In the genomic region with DNA sequence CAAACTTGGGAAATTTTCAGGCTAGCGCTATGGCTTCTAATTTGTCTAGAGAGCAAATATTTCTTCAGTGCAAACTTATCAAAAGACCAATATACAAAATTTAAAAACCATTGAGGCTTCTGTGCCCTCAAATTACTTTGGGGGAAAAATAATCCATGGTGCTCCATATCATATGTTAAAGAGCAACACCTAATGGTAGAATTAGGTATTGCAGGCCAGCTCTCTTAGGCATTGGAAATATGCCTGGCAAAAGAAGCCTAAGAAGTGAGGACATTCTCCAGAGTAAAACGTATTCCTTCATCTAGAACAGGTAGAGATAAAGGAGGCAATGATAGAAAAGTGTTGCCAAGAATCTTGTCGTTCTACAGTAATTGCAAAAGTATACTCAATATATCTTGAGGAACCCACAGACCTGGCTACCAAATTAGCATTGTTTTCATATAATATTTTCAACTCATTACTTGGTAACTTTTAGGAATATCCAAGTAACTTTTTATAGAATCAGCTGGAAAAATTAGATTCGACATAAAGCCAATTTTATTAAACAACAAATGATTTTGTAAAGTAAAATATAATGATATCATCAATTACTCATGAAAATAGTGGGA, we compare ENCODE assay signal across 7 cellular contexts.
A peak's percentile ranks its signal among the peaks of the same experiment; 100 is the strongest.
DNase-seq lines count a peak whose midpoint lies in the region; ATAC-seq, FAIRE-seq and TF ChIP-seq lines count a peak whose summit lies in the region.

No MANE protein-coding gene starts in this region.

- peak; percentile 60 for TF ChIP-seq CTCF in bronchial epithelial cell (IDR thresholded peaks at IDR 0.05; ENCODE audit: insufficient read depth, low read length, severe bottlenecking)
- TF ChIP-seq CTCF in neural cell (IDR thresholded peaks at IDR 0.05; ENCODE audit: poor library complexity, severe bottlenecking) = peak; percentile 56

- no peak overlapping the region for H3K4me2 ChIP-seq in neural cell (ENCODE audit: low read length)

- no peaks in the 10 kb centered on the region for H3K9me3 ChIP-seq in neural cell (ENCODE audit: low read length)

- FAIRE-seq in bronchial epithelial cell (lab: Jason Lieb, UNC) = no peak

- H2AFZ ChIP-seq in neural cell (ENCODE audit: low read depth, low read length) = no peak overlapping the region

- TF ChIP-seq EP300 in Ishikawa (IDR thresholded peaks at IDR 0.05; ENCODE audit: borderline replicate concordance) (no peak), neural cell (conservative IDR thresholded peaks at IDR 0.05; ENCODE audit: poor library complexity, severe bottlenecking) (no peak)

- H3K27ac ChIP-seq in neural cell (ENCODE audit: low read length) = no peak overlapping the region

- peak; percentile 44 for TF ChIP-seq RAD21 in Ishikawa (IDR thresholded peaks at IDR 0.05; ENCODE audit: low read depth)
- peak; percentile 43 for TF ChIP-seq RAD21 in neural cell (conservative IDR thresholded peaks at IDR 0.05)

- H3K79me2 ChIP-seq in neural cell (replicated peaks; ENCODE audit: insufficient read depth, low read length) = no peaks in the 10 kb centered on the region

- no peaks in the 10 kb centered on the region for H3K27me3 ChIP-seq in bronchial epithelial cell (ENCODE audit: control insufficient read depth, insufficient read depth, low read length)
- no peaks in the 10 kb centered on the region for H3K27me3 ChIP-seq in neural cell (ENCODE audit: insufficient read depth, low read depth, low read length)

- H4K20me1 ChIP-seq in neural cell (ENCODE audit: insufficient read depth) = no peaks in the 10 kb centered on the region

- DNase-seq in GM03348 (ENCODE audit: low spot score) (peak; percentile 16), bronchial epithelial cell (ENCODE audit: low read depth) (peak; percentile 38), NCI-H510A (lab: John Stamatoyannopoulos, UW) (no peak), hepatic stellate cell (ENCODE audit: low spot score) (no peak)

- no peak overlapping the region for H3K9ac ChIP-seq in neural cell (ENCODE audit: low read length)

- H3K4me3 ChIP-seq in bronchial epithelial cell (ENCODE audit: low read depth, low read length) (no peak overlapping the region), neural cell (ENCODE audit: low read length) (no peak overlapping the region)

- no peak for ATAC-seq in GM19023 (IDR thresholded peaks at IDR 0.05; ENCODE audit: unreplicated experiment)

- H3F3A ChIP-seq in neural cell (ENCODE audit: insufficient read depth, low read length, poor library complexity, severe bottlenecking) = no peaks in the 10 kb centered on the region

- no peaks in the 10 kb centered on the region for H3K9me2 ChIP-seq in neural cell (ENCODE audit: insufficient read depth, low read length)

- no peaks in the 10 kb centered on the region for H3K36me3 ChIP-seq in bronchial epithelial cell (ENCODE audit: control insufficient read depth, insufficient read depth, low read length)
- H3K36me3 ChIP-seq in neural cell (ENCODE audit: insufficient read depth, low read length) = no peaks in the 10 kb centered on the region

TF ChIP-seq in Ishikawa, 13 proteins besides CTCF, POLR2A, EP300 and RAD21:
- TF ChIP-seq, protein P1, sequence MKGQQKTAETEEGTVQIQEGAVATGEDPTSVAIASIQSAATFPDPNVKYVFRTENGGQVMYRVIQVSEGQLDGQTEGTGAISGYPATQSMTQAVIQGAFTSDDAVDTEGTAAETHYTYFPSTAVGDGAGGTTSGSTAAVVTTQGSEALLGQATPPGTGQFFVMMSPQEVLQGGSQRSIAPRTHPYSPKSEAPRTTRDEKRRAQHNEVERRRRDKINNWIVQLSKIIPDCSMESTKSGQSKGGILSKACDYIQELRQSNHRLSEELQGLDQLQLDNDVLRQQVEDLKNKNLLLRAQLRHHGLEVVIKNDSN (IDR thresholded peaks at IDR 0.05) = no peak
TF ChIP-seq in Ishikawa: peak in this region for 0.

TF ChIP-seq in neural cell, 6 proteins besides CTCF, POLR2A, EP300 and RAD21:
- TF ChIP-seq TAF1 (IDR thresholded peaks at IDR 0.05; ENCODE audit: low read depth) (no peak), MXI1 (conservative IDR thresholded peaks at IDR 0.05; ENCODE audit: poor library complexity, severe bottlenecking) (no peak), EZH2 (IDR thresholded peaks at IDR 0.05; ENCODE audit: borderline replicate concordance, insufficient read depth, low read length, poor library complexity, severe bottlenecking) (no peak), SMC3 (conservative IDR thresholded peaks at IDR 0.05; ENCODE audit: poor library complexity) (no peak), POLR2AphosphoS5 (IDR thresholded peaks at IDR 0.05) (no peak)
- TF ChIP-seq, protein P2, sequence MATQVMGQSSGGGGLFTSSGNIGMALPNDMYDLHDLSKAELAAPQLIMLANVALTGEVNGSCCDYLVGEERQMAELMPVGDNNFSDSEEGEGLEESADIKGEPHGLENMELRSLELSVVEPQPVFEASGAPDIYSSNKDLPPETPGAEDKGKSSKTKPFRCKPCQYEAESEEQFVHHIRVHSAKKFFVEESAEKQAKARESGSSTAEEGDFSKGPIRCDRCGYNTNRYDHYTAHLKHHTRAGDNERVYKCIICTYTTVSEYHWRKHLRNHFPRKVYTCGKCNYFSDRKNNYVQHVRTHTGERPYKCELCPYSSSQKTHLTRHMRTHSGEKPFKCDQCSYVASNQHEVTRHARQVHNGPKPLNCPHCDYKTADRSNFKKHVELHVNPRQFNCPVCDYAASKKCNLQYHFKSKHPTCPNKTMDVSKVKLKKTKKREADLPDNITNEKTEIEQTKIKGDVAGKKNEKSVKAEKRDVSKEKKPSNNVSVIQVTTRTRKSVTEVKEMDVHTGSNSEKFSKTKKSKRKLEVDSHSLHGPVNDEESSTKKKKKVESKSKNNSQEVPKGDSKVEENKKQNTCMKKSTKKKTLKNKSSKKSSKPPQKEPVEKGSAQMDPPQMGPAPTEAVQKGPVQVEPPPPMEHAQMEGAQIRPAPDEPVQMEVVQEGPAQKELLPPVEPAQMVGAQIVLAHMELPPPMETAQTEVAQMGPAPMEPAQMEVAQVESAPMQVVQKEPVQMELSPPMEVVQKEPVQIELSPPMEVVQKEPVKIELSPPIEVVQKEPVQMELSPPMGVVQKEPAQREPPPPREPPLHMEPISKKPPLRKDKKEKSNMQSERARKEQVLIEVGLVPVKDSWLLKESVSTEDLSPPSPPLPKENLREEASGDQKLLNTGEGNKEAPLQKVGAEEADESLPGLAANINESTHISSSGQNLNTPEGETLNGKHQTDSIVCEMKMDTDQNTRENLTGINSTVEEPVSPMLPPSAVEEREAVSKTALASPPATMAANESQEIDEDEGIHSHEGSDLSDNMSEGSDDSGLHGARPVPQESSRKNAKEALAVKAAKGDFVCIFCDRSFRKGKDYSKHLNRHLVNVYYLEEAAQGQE (IDR thresholded peaks at IDR 0.05; ENCODE audit: borderline replicate concordance) = no peak

Comparison
In these comparisons a context has a peak if more than half of its experiments do, and no peak if none do; other contexts are left out.
1. DNase-seq: peak in GM03348 (single experiment) and bronchial epithelial cell (single experiment); none in NCI-H510A (single experiment) and hepatic stellate cell (single experiment).